8 cellular contexts compared by ENCODE assay signal in genomic region chr22:38570841-38571364, GRCh38. TPM values are rescaled to one million over a fixed set of nuclear protein-coding genes. Genes with fewer than 3 reads are reported as not detected.
A peak's percentile ranks its signal among the peaks of the same experiment; 100 is the strongest.
DNase-seq lines count a peak whose midpoint lies in the region; ATAC-seq lines count a peak whose summit lies in the region.

No MANE protein-coding gene starts in this region.

- no peaks in the 10 kb centered on the region for H3K36me3 ChIP-seq in BLaER1
- H3K36me3 ChIP-seq in HAP-1 (replicated peaks), result no peaks in the 10 kb centered on the region
- no peaks in the 10 kb centered on the region for H3K36me3 ChIP-seq in SJSA1

- H4K20me1 ChIP-seq in BLaER1, result no peaks in the 10 kb centered on the region

- H3K27me3 ChIP-seq in BLaER1, result no peaks in the 10 kb centered on the region
- H3K27me3 ChIP-seq in HAP-1 (ENCODE audit: low read depth), result no peaks in the 10 kb centered on the region
- H3K27me3 ChIP-seq in SJSA1 (replicated peaks), result no peaks in the 10 kb centered on the region
- H3K27me3 ChIP-seq in right cardiac atrium (ENCODE audit: control insufficient read depth, insufficient read depth), result no peaks in the 10 kb centered on the region

- in situ Hi-C loops in HAP-1 (cut with MboI; ENCODE audit: low sequenced_read_pairs), result loop anchor here (5.0 kb wide), 1 partner anchor 519 kb away; no protein-coding TSS in a partner anchor

- H3K9me3 ChIP-seq in BLaER1, result no peaks in the 10 kb centered on the region
- H3K9me3 ChIP-seq in HAP-1, result no peaks in the 10 kb centered on the region
- no peaks in the 10 kb centered on the region for H3K9me3 ChIP-seq in SJSA1 (replicated peaks)
- no peaks in the 10 kb centered on the region for H3K9me3 ChIP-seq in right cardiac atrium (ENCODE audit: control insufficient read depth, low read length)

- H3K4me3 ChIP-seq in BLaER1, result peak overlapping the region; percentile 76
- H3K4me3 ChIP-seq in HAP-1, result peak overlapping the region; percentile 47
- H3K4me3 ChIP-seq in SJSA1, result peak overlapping the region; percentile 41
- peak overlapping the region; percentile 92 for H3K4me3 ChIP-seq in right cardiac atrium (ENCODE audit: low read length)

- peak overlapping the region; percentile 91 for H3K4me2 ChIP-seq in BLaER1

- peak overlapping the region; percentile 86 for H3K9ac ChIP-seq in BLaER1

- H3K4me1 ChIP-seq in BLaER1, result peaks cover 21% of the 10 kb centered on the region
- H3K4me1 ChIP-seq in HAP-1, result peaks cover 27% of the 10 kb centered on the region
- H3K4me1 ChIP-seq in SJSA1 (replicated peaks), result peaks cover 13% of the 10 kb centered on the region
- no peaks in the 10 kb centered on the region for H3K4me1 ChIP-seq in right cardiac atrium (ENCODE audit: control insufficient read depth, insufficient read depth, low read length)

- intact Hi-C loops in right cardiac atrium (cut with DNase I), result loop anchor here in 2 of 4 donors (5.0 to 10.0 kb wide), 5 partner anchors 64 to 519 kb away; partner anchors contain the start of gene DDX17 (in 1 of the 2)
- intact Hi-C loops in posterior cingulate gyrus (cut with DNase I), result loop anchor here (5.0 kb wide), 2 partner anchors 64 to 504 kb away; partner anchors contain the start of gene DDX17

- 4% methylated on average over 12 of the region's 12 CpGs for WGBS in right cardiac atrium

- DNase-seq in HAP-1 (ENCODE audit: low spot score in 2 of 2) (peak; percentile 26 to 48), SJSA1 (ENCODE audit: low read depth in 1 of 2, low spot score in 2 of 2) (peak in 1 of 2 experiments; percentile 29), amniotic epithelial cell (ENCODE audit: low read depth) (peak; percentile 20), right cardiac atrium (peak; percentile 33 to 74 (median 72)), posterior cingulate gyrus (peak; percentile 48 to 96 (median 72))

- H3K27ac ChIP-seq in BLaER1 (peak overlapping the region; percentile 88), SJSA1 (no peak overlapping the region), right cardiac atrium (ENCODE audit: low read length) (peak overlapping the region; percentile 90)

- ATAC-seq in right cardiac atrium (peak; percentile 23 to 46), HG02623 (IDR thresholded peaks at IDR 0.05; ENCODE audit: unreplicated experiment) (no peak), HG03039 (IDR thresholded peaks at IDR 0.05; ENCODE audit: unreplicated experiment) (no peak)

RNA-seq across cellular contexts. Expression of gene DMC1, which starts 0.9 kb away (rescaled TPM):
- not detected in 2 replicates for total RNA-seq in SJSA1 (2014; rRNA removed; shearing (Covaris generic))
- total RNA-seq in right cardiac atrium, result 1 to 10 TPM in 3 of 4 donors, under 1 TPM in 1; 0.83 to 3.2 (median 1.9) TPM
- 6.5 TPM for polyA plus RNA-seq in right cardiac atrium

Comparison
In these comparisons a context has a peak if more than half of its experiments do, and no peak if none do; other contexts are left out.
1. H3K4me3 ChIP-seq: peak in every context shown above with its lines; median percentile 92 in right cardiac atrium; 76 in BLaER1; 47 in HAP-1; 41 in SJSA1.
2. ATAC-seq: peak in right cardiac atrium (2 of 2); none in HG02623 (single experiment) and HG03039 (single experiment).